Comparison of ENCODE assay signal across 8 cellular contexts in the genomic region with DNA sequence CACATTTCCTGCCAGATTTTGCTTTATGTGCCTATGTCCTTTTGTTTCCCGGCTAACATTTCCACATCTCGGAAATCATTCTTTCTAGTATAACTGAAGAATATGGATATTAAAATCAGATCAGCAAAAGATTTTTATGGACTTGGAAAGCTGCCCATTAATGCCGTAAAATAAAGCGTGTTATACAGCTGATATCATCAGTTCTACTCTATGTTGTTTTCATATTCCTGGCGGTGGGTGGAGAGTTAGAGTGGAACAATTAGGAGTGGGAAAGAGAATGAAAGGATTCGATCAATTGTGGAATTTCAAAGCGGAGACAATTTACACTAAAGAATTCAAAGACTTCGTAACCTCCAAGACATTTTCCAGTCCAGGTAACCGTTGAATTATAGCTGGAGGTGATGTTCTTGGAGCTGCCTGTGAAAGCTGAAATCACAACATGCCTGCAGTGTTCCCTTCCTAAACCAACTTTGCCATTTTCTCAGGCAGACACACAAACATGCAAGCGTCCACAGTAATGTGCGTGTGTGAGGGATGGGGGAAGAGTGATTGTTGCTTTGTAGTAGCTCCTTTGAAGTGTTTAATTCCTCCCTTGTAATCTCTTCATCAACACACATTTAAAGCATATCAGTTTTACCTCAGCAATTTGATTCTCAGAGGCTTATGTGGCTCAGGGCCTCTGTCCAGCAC.
DNase-seq lines count a peak whose midpoint lies in the region; ATAC-seq, FAIRE-seq and TF ChIP-seq lines count a peak whose summit lies in the region.

No MANE protein-coding gene starts in this region.

- DNase-seq in DMS114 treated with DMSO at 0.1 percent for 48 hours (lab: John Stamatoyannopoulos, UW; ENCODE audit: unreplicated experiment), result peak; percentile 35
- no peak for DNase-seq in esophagus squamous epithelium (lab: John Stamatoyannopoulos, UW)
- DNase-seq in putamen (ENCODE audit: low spot score), result peak; percentile 14
- DNase-seq in middle frontal gyrus (ENCODE audit: extremely low spot score, low spot score), result no peak
- no peak for DNase-seq in GM12891 (ENCODE audit: insufficient read length, low spot score)
- no peak for DNase-seq in MG63

- H3K9me3 ChIP-seq in OCI-LY3 (ENCODE audit: insufficient read depth, low read length), result no peaks in the 10 kb centered on the region
- no peaks in the 10 kb centered on the region for H3K9me3 ChIP-seq in esophagus squamous epithelium
- no peaks in the 10 kb centered on the region for H3K9me3 ChIP-seq in MG63

- TF ChIP-seq POLR2A in esophagus squamous epithelium (IDR thresholded peaks at IDR 0.05), result no peak
- TF ChIP-seq POLR2A in GM12891 (IDR thresholded peaks at IDR 0.05; ENCODE audit: low read depth, low read length), result no peak

- no peak overlapping the region for H3K27ac ChIP-seq in OCI-LY3 (ENCODE audit: low read length)
- peak overlapping the region; percentile 34 to 83 (median 74) for H3K27ac ChIP-seq in esophagus squamous epithelium

- FAIRE-seq in GM12891 (lab: Jason Lieb, UNC), result no peak

- H3K4me3 ChIP-seq in OCI-LY3 (ENCODE audit: low read length), result peak overlapping the region; percentile 52
- peak overlapping the region in 3 of 4 donors; percentile 30 to 60 (median 35) for H3K4me3 ChIP-seq in esophagus squamous epithelium
- H3K4me3 ChIP-seq in MG63, result no peak overlapping the region

- peak overlapping the region; percentile 58 for H3K4me2 ChIP-seq in OCI-LY3 (ENCODE audit: low read length)

- WGBS in esophagus squamous epithelium, 2 donors, result 64 to 70% methylated on average over 11 of the region's 11 CpGs

- ATAC-seq in GM21717 (IDR thresholded peaks at IDR 0.05; ENCODE audit: unreplicated experiment), result no peak

- H3K79me2 ChIP-seq in OCI-LY3 (ENCODE audit: low read length), result no peaks in the 10 kb centered on the region

- H3K4me1 ChIP-seq in OCI-LY3 (ENCODE audit: low read length) (no peaks in the 10 kb centered on the region), esophagus squamous epithelium (peaks cover 6 to 35% (median 19%) of the 10 kb centered on the region in 3 donors)

- no peak overlapping the region for H3K9ac ChIP-seq in OCI-LY3 (ENCODE audit: low read length)

- TF ChIP-seq CTCF in OCI-LY3 (IDR thresholded peaks at IDR 0.05; ENCODE audit: low read depth, low read length) (no peak), esophagus squamous epithelium (IDR thresholded peaks at IDR 0.05) (no peak)

- H4K20me1 ChIP-seq in OCI-LY3 (ENCODE audit: insufficient read depth, low read length), result no peaks in the 10 kb centered on the region

- H2AFZ ChIP-seq in OCI-LY3 (ENCODE audit: low read depth, low read length), result peak overlapping the region; percentile 13; the same call in 1 of the 2 replicates

- no peaks in the 10 kb centered on the region for H3K27me3 ChIP-seq in OCI-LY3 (ENCODE audit: low read depth, low read length)
- no peaks in the 10 kb centered on the region for H3K27me3 ChIP-seq in esophagus squamous epithelium
- H3K27me3 ChIP-seq in MG63, result no peaks in the 10 kb centered on the region

- intact Hi-C loops in esophagus squamous epithelium (cut with DNase I), result no loop called here

- H3K36me3 ChIP-seq in OCI-LY3 (replicated peaks; ENCODE audit: low read depth, low read length) (no peaks in the 10 kb centered on the region), esophagus squamous epithelium (no peaks in the 10 kb centered on the region), MG63 (no peaks in the 10 kb centered on the region)

TF ChIP-seq in GM12891, 5 proteins besides CTCF, POLR2A, EP300 and RAD21:
- TF ChIP-seq SPI1 (IDR thresholded peaks at IDR 0.05; ENCODE audit: low read depth, low read length) (no peak), POU2F2 (IDR thresholded peaks at IDR 0.05; ENCODE audit: low read depth, low read length) (no peak), POLR2AphosphoS5 (IDR thresholded peaks at IDR 0.05; ENCODE audit: low read depth, low read length) (no peak), TAF1 (IDR thresholded peaks at IDR 0.05; ENCODE audit: low read depth, low read length) (no peak), PAX5 (IDR thresholded peaks at IDR 0.05; ENCODE audit: insufficient read depth, low read length, severe bottlenecking) (no peak)
TF ChIP-seq in GM12891: peak in this region for 0.

Comparison
In these comparisons a context has a peak if more than half of its experiments do, and no peak if none do; other contexts are left out.
1. DNase-seq: peak in DMS114 treated with DMSO at 0.1 percent for 48 hours (single experiment) and putamen (single experiment); none in esophagus squamous epithelium (single experiment), middle frontal gyrus (single experiment), GM12891 (single experiment) and MG63 (single experiment).